In genomic region chr17:49509588-49509917, GRCh38 we compare ENCODE assay signal across 18 cellular contexts. TPM values are rescaled to one million over a fixed set of nuclear protein-coding genes. Genes with fewer than 3 reads are reported as not detected.
DNase-seq lines count a peak whose midpoint lies in the region; ATAC-seq and TF ChIP-seq lines count a peak whose summit lies in the region.
"Had no signal": no experiment of that assay in that cellular context is flagged by ENCODE, and none has a peak within 500 bp of the region (broad histone marks: within the 10 kb centered on the region; RNA-seq: fewer than 3 reads in every experiment).

No MANE protein-coding gene starts in this region.

- in situ Hi-C loops in IMR-90 (cut with MboI; ENCODE audit: low sequenced_read_pairs), result no loop called here

- ATAC-seq in IMR-90 (ENCODE audit: low read depth), result no peak
- ATAC-seq in HG03342 (IDR thresholded peaks at IDR 0.05; ENCODE audit: unreplicated experiment), result no peak

- H4K20me1 ChIP-seq in BLaER1 (no peaks in the 10 kb centered on the region), IMR-90 (ENCODE audit: insufficient read depth, low read length) (no peaks in the 10 kb centered on the region; the same call in 1 of the 2 replicates)

- no peak overlapping the region for H2AK5ac ChIP-seq in IMR-90 (ENCODE audit: low read depth, low read length)

- no peak for TF ChIP-seq RAD21 in IMR-90 (IDR thresholded peaks at IDR 0.05; ENCODE audit: low read length)

- H3K4me3 ChIP-seq in BLaER1 (no peak overlapping the region), IMR-90 (ENCODE audit: insufficient read depth, low read depth, low read length) (no peak overlapping the region), breast epithelium (no peak overlapping the region)
- H3K4me3 ChIP-seq: SJCRH30 had no signal

- no TSS peak for BruUV-seq in IMR-90 (replicated peaks; lab: Mats Ljungman, UMichigan)

- intact Hi-C loops in IMR-90 (cut with micrococcal nuclease), result no loop called here
- intact Hi-C loops in breast epithelium (cut with DNase I; ENCODE audit: low total_unique reads), result no loop called here

- no peak overlapping the region for H3K56ac ChIP-seq in IMR-90 (ENCODE audit: extremely low read depth, insufficient read depth, low read length)

- no peaks in the 10 kb centered on the region for H3K9me3 Mint-ChIP-seq in nephron

- H3K9me1 ChIP-seq in IMR-90 (ENCODE audit: insufficient read depth, low read length), result no peaks in the 10 kb centered on the region

- no peak overlapping the region for H4K8ac ChIP-seq in IMR-90 (ENCODE audit: low read depth in 2 of 2, low read length in 2 of 2)

- H3K27ac Mint-ChIP-seq in nephron, result peak overlapping the region in 2 of 3 experiments; percentile 62 to 64
- H3K27ac Mint-ChIP-seq: CD14-positive monocyte had no signal

- H3K4me3 Mint-ChIP-seq in nephron, result no peak overlapping the region

- H2BK15ac ChIP-seq in IMR-90 (ENCODE audit: low read depth, low read length), result no peak overlapping the region

- H3K23ac ChIP-seq in IMR-90 (ENCODE audit: low read depth, low read length), result no peak overlapping the region

- H3K27ac ChIP-seq in BLaER1 (no peak overlapping the region), IMR-90 (ENCODE audit: insufficient read depth, low read length) (no peak overlapping the region), breast epithelium (peak overlapping the region; percentile 80 to 92)
- H3K27ac ChIP-seq: SJCRH30 had no signal

- peaks cover 33% of the 10 kb centered on the region for H3K4me1 ChIP-seq in BLaER1
- H3K4me1 ChIP-seq in IMR-90 (ENCODE audit: control insufficient read depth, insufficient read depth, low read length), result 0 out of 2 replicates have a peak, but pooled peaks cover 2% of the 10 kb centered on the region
- H3K4me1 ChIP-seq in breast epithelium, result peaks cover 17 to 20% of the 10 kb centered on the region in 2 donors

- H3K36me3 ChIP-seq in BLaER1, result no peaks in the 10 kb centered on the region
- H3K36me3 ChIP-seq in IMR-90 (ENCODE audit: control insufficient read depth, insufficient read depth, low read length), result no peaks in the 10 kb centered on the region
- no peaks in the 10 kb centered on the region for H3K36me3 ChIP-seq in breast epithelium

- TF ChIP-seq POLR2A in IMR-90 (IDR thresholded peaks at IDR 0.05; ENCODE audit: low read depth, low read length) (no peak), breast epithelium (IDR thresholded peaks at IDR 0.05) (no peak)

- H3K18ac ChIP-seq in IMR-90 (ENCODE audit: low read depth, low read length), result no peak overlapping the region

- no peaks in the 10 kb centered on the region for H3K27me3 Mint-ChIP-seq in nephron (ENCODE audit: low read depth)

- H3K4ac ChIP-seq in IMR-90 (ENCODE audit: low read depth, low read length), result no peak overlapping the region

- H3K4me2 ChIP-seq in BLaER1 (peak overlapping the region; percentile 19; the same call in 1 of the 2 replicates), IMR-90 (ENCODE audit: low read depth, low read length) (no peak overlapping the region)

- TF ChIP-seq CTCF in IMR-90 (conservative IDR thresholded peaks at IDR 0.05; ENCODE audit: low read depth, low read length), result no peak
- TF ChIP-seq CTCF in breast epithelium (IDR thresholded peaks at IDR 0.05), result no peak
- no peak for TF ChIP-seq CTCF in nephron (IDR thresholded peaks at IDR 0.05; ENCODE audit: unreplicated experiment in 3 of 3)

- CTCF ChIA-PET in IMR-90 (lab: Yijun Ruan, JAX), result no interaction called here

- POLR2A ChIA-PET in IMR-90 (lab: Charles Lee; ENCODE audit: unreplicated experiment), result no interaction called here

- H2BK5ac ChIP-seq in IMR-90 (ENCODE audit: low read depth, low read length, poor library complexity, severe bottlenecking), result no peak overlapping the region

- H3K4me1 Mint-ChIP-seq in nephron, result peaks cover 41% of the 10 kb centered on the region

- H2BK120ac ChIP-seq in IMR-90 (ENCODE audit: low read depth, low read length), result no peak overlapping the region

- dilution Hi-C loops in IMR-90 (cut with HindIII; ENCODE audit: low sequenced_read_pairs, unreplicated experiment), result no loop called here

- H3K36me3 Mint-ChIP-seq in nephron (ENCODE audit: low read depth), result peaks cover 6% of the 10 kb centered on the region
- H3K36me3 Mint-ChIP-seq: CD14-positive monocyte had no signal

- DNase-seq in IMR-90 (no peak), breast epithelium (ENCODE audit: low spot score in 2 of 2) (no peak), SW480 (ENCODE audit: low spot score) (no peak), NCI-H187 (lab: John Stamatoyannopoulos, UW) (no peak)
- DNase-seq: DMS 273 treated with DMSO at 0.1 percent for 48 hours, GDM1, GOT3, KG1, NCI-H1048, NCI-H1436 treated with DMSO at 0.1 percent for 48 hours, NCI-H526, OCI-M1, SJCRH30, SW 1271 had no signal

- H2BK20ac ChIP-seq in IMR-90 (ENCODE audit: low read depth, low read length), result no peak overlapping the region

- H3K9me3 ChIP-seq in BLaER1, result no peaks in the 10 kb centered on the region
- H3K9me3 ChIP-seq in IMR-90 (ENCODE audit: control insufficient read depth, insufficient read depth, low read length), result no peaks in the 10 kb centered on the region
- no peaks in the 10 kb centered on the region for H3K9me3 ChIP-seq in breast epithelium
- H3K9me3 ChIP-seq: SJCRH30 had no signal

- H2AFZ ChIP-seq in IMR-90 (replicated peaks; ENCODE audit: low read length, poor library complexity), result peak overlapping the region; percentile 27

- H4K91ac ChIP-seq in IMR-90 (ENCODE audit: insufficient read depth, low read depth, low read length), result no peak overlapping the region

- H3K79me1 ChIP-seq in IMR-90 (ENCODE audit: low read depth in 1 of 2, low read length in 2 of 2), result no peaks in the 10 kb centered on the region

- H3K14ac ChIP-seq in IMR-90 (replicated peaks; ENCODE audit: low read depth, low read length), result no peak overlapping the region

- no peak overlapping the region for H4K5ac ChIP-seq in IMR-90 (ENCODE audit: low read depth, low read length)

- no peak overlapping the region for H3K9ac ChIP-seq in BLaER1
- no peak overlapping the region for H3K9ac ChIP-seq in IMR-90 (ENCODE audit: low read depth, low read length)

- no peaks in the 10 kb centered on the region for H3K27me3 ChIP-seq in BLaER1
- peaks cover 61% of the 10 kb centered on the region for H3K27me3 ChIP-seq in IMR-90 (ENCODE audit: control insufficient read depth, insufficient read depth, low read length)
- no peaks in the 10 kb centered on the region for H3K27me3 ChIP-seq in breast epithelium
- H3K27me3 ChIP-seq: SJCRH30 had no signal

- no CpG with 5 or more reads among the region's 3 CpGs for WGBS in IMR-90 (ENCODE audit: extremely low coverage in 2 of 2, insufficient read length in 1 of 2), 2 experiments

- no peak overlapping the region for H2AK9ac ChIP-seq in IMR-90 (replicated peaks; ENCODE audit: low read depth, low read length, poor library complexity)

TF ChIP-seq in IMR-90, 13 proteins besides CTCF, POLR2A, EP300 and RAD21:
- no peak for TF ChIP-seq FOS (IDR thresholded peaks at IDR 0.05; ENCODE audit: low read depth, low read length)
- no peak for TF ChIP-seq NFE2L2 (IDR thresholded peaks at IDR 0.05; ENCODE audit: low read depth, low read length)
- TF ChIP-seq BHLHE40 (IDR thresholded peaks at IDR 0.05; ENCODE audit: low read depth, low read length), result no peak
- no peak for TF ChIP-seq SMC3 (IDR thresholded peaks at IDR 0.05; ENCODE audit: low read depth, low read length)
- TF ChIP-seq CEBPB (IDR thresholded peaks at IDR 0.05; ENCODE audit: low read depth, low read length), result no peak
- TF ChIP-seq MAZ (IDR thresholded peaks at IDR 0.05; ENCODE audit: borderline replicate concordance, low read depth, low read length), result no peak

RNA-seq across cellular contexts. Expression of gene NGFR, which starts 14.5 kb away (rescaled TPM):
- total RNA-seq in IMR-90 (2012; rRNA removed) (0.18 TPM in 1 of 2 replicates, not detected in the other), breast epithelium (10 to 100 TPM in 2 of 3 donors, 1 to 10 TPM in 1; 3.4 to 27.8 (median 17.7) TPM)
- 0.11 and 0.15 TPM in 2 replicates for polyA plus RNA-seq in IMR-90 (2012; rRNA removed)
- polyA plus RNA-seq in IMR-90 (2012; cell fraction: cytosol; rRNA removed), result 0.01 and 0.09 TPM in 2 replicates
- polyA plus RNA-seq in IMR-90 (2012; cell fraction: nucleus; rRNA removed; ENCODE audit: low replicate concordance), result 0.08 TPM in 1 of 2 replicates, not detected in the other

Comparison
In these comparisons a context has a peak if more than half of its experiments do, and no peak if none do; other contexts are left out.
1. H3K27ac ChIP-seq: peak in breast epithelium (2 of 2); none in BLaER1 (single experiment) and IMR-90 (single experiment).